9 cellular contexts compared by ENCODE assay signal in genomic region chr11:6737872-6738466, GRCh38. TPM values are rescaled to one million over a fixed set of nuclear protein-coding genes. Genes with fewer than 3 reads are reported as not detected.
DNase-seq lines count a peak whose midpoint lies in the region; ATAC-seq, FAIRE-seq and TF ChIP-seq lines count a peak whose summit lies in the region.
"Had no signal": no experiment of that assay in that cellular context is flagged by ENCODE, and none has a peak within 500 bp of the region (broad histone marks: within the 10 kb centered on the region; RNA-seq: fewer than 3 reads in every experiment).

No MANE protein-coding gene starts in this region.

- no peaks in the 10 kb centered on the region for H4K20me1 ChIP-seq in osteoblast (ENCODE audit: insufficient read depth, low read length)

- no peak overlapping the region for H2AFZ ChIP-seq in osteoblast (ENCODE audit: low read length)

- H3K27me3 ChIP-seq in osteoblast (ENCODE audit: insufficient read depth, low read length) = no peaks in the 10 kb centered on the region

- POLR2A ChIA-PET in activated CD4-positive, alpha-beta memory T cell treated with anti-CD3 and anti-CD28 coated beads for 36 hours (lab: Charles Lee) = interaction anchor here (0.7 to 2.6 kb wide), 3 partner anchors 8 to 55 kb away, joined by 3 to 17 read pairs (median 5); partner anchors contain the start of gene MRPL17

- H3K27ac Mint-ChIP-seq in activated CD4-positive, alpha-beta memory T cell treated with anti-CD3 and anti-CD28 coated beads for 36 hours = peak overlapping the region; percentile 53

- peaks cover 17% of the 10 kb centered on the region for H3K36me3 Mint-ChIP-seq in activated CD4-positive, alpha-beta memory T cell treated with anti-CD3 and anti-CD28 coated beads for 36 hours

- no peak overlapping the region for H3K27ac ChIP-seq in osteoblast (ENCODE audit: low read depth, low read length)

- H3K4me3 Mint-ChIP-seq in activated CD4-positive, alpha-beta memory T cell treated with anti-CD3 and anti-CD28 coated beads for 36 hours = no peak overlapping the region

- no peaks in the 10 kb centered on the region for H3K9me3 Mint-ChIP-seq in activated CD4-positive, alpha-beta memory T cell treated with anti-CD3 and anti-CD28 coated beads for 36 hours

- DNase-seq in AML-193 (lab: John Stamatoyannopoulos, UW) = peak; percentile 55 to 66
- DNase-seq in GM18507 (ENCODE audit: extremely low spot score, insufficient read length, low read depth) = peak; percentile 15
- DNase-seq in NCI-H460 (ENCODE audit: extremely low read depth, low read depth) = peak; percentile 39
- DNase-seq in activated CD4-positive, alpha-beta memory T cell treated with anti-CD3 and anti-CD28 coated beads for 36 hours = peak; percentile 67
- peak; percentile 39 to 62 for DNase-seq in erythroblast (lab: John Stamatoyannopoulos, UW)
- peak; percentile 79 for DNase-seq in osteoblast (ENCODE audit: insufficient read length, low spot score, missing footprints)
- no peak for DNase-seq in C1 segment of cervical spinal cord (lab: John Stamatoyannopoulos, UW)

- TF ChIP-seq POLR2A in erythroblast (IDR thresholded peaks at IDR 0.05; ENCODE audit: low read length) = no peak

- no peaks in the 10 kb centered on the region for H3K9me3 ChIP-seq in osteoblast (ENCODE audit: low read depth, low read length)

- peaks cover 89% of the 10 kb centered on the region for H3K4me1 Mint-ChIP-seq in activated CD4-positive, alpha-beta memory T cell treated with anti-CD3 and anti-CD28 coated beads for 36 hours (ENCODE audit: low read depth)

- H3K4me1 ChIP-seq in osteoblast (ENCODE audit: insufficient read depth, low read length) = no peaks in the 10 kb centered on the region

- no peak overlapping the region for H3K4me3 ChIP-seq in osteoblast (ENCODE audit: insufficient read depth, low read length)

- CTCF ChIA-PET in activated CD4-positive, alpha-beta memory T cell treated with anti-CD3 and anti-CD28 coated beads for 36 hours (lab: Charles Lee) = interaction anchor here (0.7 to 17.6 kb wide), 17 partner anchors 10 to 359 kb away, joined by 3 to 527 read pairs (median 5); partner anchors contain the start of genes MRPL17, TAF10 and TPP1

- peak; percentile 94 for FAIRE-seq in GM18507 (lab: Jason Lieb, UNC)

- intact Hi-C loops in activated CD4-positive, alpha-beta memory T cell treated with anti-CD3 and anti-CD28 coated beads for 36 hours (cut with micrococcal nuclease) = loop anchor here (1.0 to 10.0 kb wide), 5 partner anchors 8 to 957 kb away; partner anchors contain the start of gene CNGA4

- no peak overlapping the region for H3K4me2 ChIP-seq in osteoblast (ENCODE audit: insufficient read depth, low read length)

- H3K27me3 Mint-ChIP-seq in activated CD4-positive, alpha-beta memory T cell treated with anti-CD3 and anti-CD28 coated beads for 36 hours = no peaks in the 10 kb centered on the region

- H3K79me2 ChIP-seq in osteoblast (ENCODE audit: insufficient read depth, low read length) = no peaks in the 10 kb centered on the region

- no peaks in the 10 kb centered on the region for H3K36me3 ChIP-seq in osteoblast (ENCODE audit: insufficient read depth, low read length)

- TF ChIP-seq CTCF in osteoblast (IDR thresholded peaks at IDR 0.05; ENCODE audit: extremely low read depth, low read depth, low read length) = peak; percentile 70

- peak; percentile 86 for ATAC-seq in HG02943 (IDR thresholded peaks at IDR 0.05; ENCODE audit: low read depth, unreplicated experiment)

RNA-seq across cellular contexts. Expression of gene OR2AG2, which starts 33.8 kb away (rescaled TPM):
- 0.17 TPM in 1 of 2 replicates, not detected in the other for total RNA-seq in NCI-H460 (2014; rRNA removed; shearing (Covaris generic))
- not detected in 2 replicates for polyA plus RNA-seq in NCI-H460 (2014; cell fraction: nucleus; rRNA removed)
- not detected for total RNA-seq in activated CD4-positive, alpha-beta memory T cell treated with anti-CD3 and anti-CD28 coated beads for 36 hours
- total RNA-seq in osteoblast = 0.29 and 0.36 TPM in 2 replicates
- total RNA-seq: T-helper 1 cell treated with Interleukin-12 subunit alpha and Interleukin-12 subunit beta and Interleukin-4 antibody, amounts not matched to agents 30 ng/mL and 1 ng/mL, for 36 hours had no signal

RNA-seq across cellular contexts. Expression of gene OR2AG1, which starts 44.9 kb away (rescaled TPM):
- total RNA-seq in NCI-H460 (2014; rRNA removed; shearing (Covaris generic)) = not detected in 2 replicates
- polyA plus RNA-seq in NCI-H460 (2014; cell fraction: nucleus; rRNA removed) = not detected in 2 replicates
- total RNA-seq in activated CD4-positive, alpha-beta memory T cell treated with anti-CD3 and anti-CD28 coated beads for 36 hours = not detected
- total RNA-seq in osteoblast = not detected in 2 replicates
- total RNA-seq: T-helper 1 cell treated with Interleukin-12 subunit alpha and Interleukin-12 subunit beta and Interleukin-4 antibody, amounts not matched to agents 30 ng/mL and 1 ng/mL, for 36 hours had no signal

RNA-seq across cellular contexts. Expression of gene MRPL17, which starts 54.8 kb away (rescaled TPM):
- total RNA-seq in NCI-H460 (2014; rRNA removed; shearing (Covaris generic)) = 34.3 and 35.8 TPM in 2 replicates
- 1,075 and 1,287 TPM in 2 replicates for polyA plus RNA-seq in NCI-H460 (2014; cell fraction: nucleus; rRNA removed)
- 100 to 1,000 TPM in 1 of 2 experiments, 10 to 100 TPM in 1; 98.5 to 102 TPM for total RNA-seq in activated CD4-positive, alpha-beta memory T cell treated with anti-CD3 and anti-CD28 coated beads for 36 hours
- 29.5 and 29.7 TPM in 2 replicates for total RNA-seq in osteoblast

Comparison
In these comparisons a context has a peak if more than half of its experiments do, and no peak if none do; other contexts are left out.
1. DNase-seq: peak in AML-193 (2 of 2), GM18507 (single experiment), NCI-H460 (single experiment), activated CD4-positive, alpha-beta memory T cell treated with anti-CD3 and anti-CD28 coated beads for 36 hours (single experiment), erythroblast (2 of 2) and osteoblast (single experiment); none in C1 segment of cervical spinal cord (0 of 14).